Comparison of ENCODE assay signal across 18 cellular contexts in genomic region chr9:19516348-19516747, GRCh38.
"Had no signal": no experiment of that assay in that cellular context is flagged by ENCODE, and none has a peak within 500 bp of the region (broad histone marks: within the 10 kb centered on the region; RNA-seq: fewer than 3 reads in every experiment).

No MANE protein-coding gene starts in this region.

- ATAC-seq: left cardiac atrium; lower lobe of right lung; naive thymus-derived CD4-positive, alpha-beta T cell; sciatic nerve had no signal

- DNase-seq: activated CD4-positive, alpha-beta T cell treated with anti-CD3 and anti-CD28 coated beads for 1 hour; activated effector memory CD4-positive, alpha-beta T cell treated with anti-CD3 and anti-CD28 coated beads, Interleukin-2, amount 50 U/mL, for 16 hours; effector CD8-positive, alpha-beta T cell; foreskin melanocyte; head of caudate nucleus; left cardiac atrium; lower lobe of right lung; naive thymus-derived CD4-positive, alpha-beta T cell; spleen; stimulated activated CD4-positive, alpha-beta T cell treated with anti-CD3 and anti-CD28 coated beads, Interleukin-2, amount 100 ng/mL, for 48 hours; stimulated activated CD8-positive, alpha-beta memory T cell treated with anti-CD3 and anti-CD28 coated beads, Interleukin-4, amount 100 ng/mL, for 48 hours; SW 1271; T-helper 9 cell; tibial artery had no signal

- H3K27ac ChIP-seq: coronary artery, lower lobe of right lung, SJSA1, spleen, tibial artery, vagina had no signal
